Comparison of ENCODE assay signal across 6 cellular contexts in the genomic region with DNA sequence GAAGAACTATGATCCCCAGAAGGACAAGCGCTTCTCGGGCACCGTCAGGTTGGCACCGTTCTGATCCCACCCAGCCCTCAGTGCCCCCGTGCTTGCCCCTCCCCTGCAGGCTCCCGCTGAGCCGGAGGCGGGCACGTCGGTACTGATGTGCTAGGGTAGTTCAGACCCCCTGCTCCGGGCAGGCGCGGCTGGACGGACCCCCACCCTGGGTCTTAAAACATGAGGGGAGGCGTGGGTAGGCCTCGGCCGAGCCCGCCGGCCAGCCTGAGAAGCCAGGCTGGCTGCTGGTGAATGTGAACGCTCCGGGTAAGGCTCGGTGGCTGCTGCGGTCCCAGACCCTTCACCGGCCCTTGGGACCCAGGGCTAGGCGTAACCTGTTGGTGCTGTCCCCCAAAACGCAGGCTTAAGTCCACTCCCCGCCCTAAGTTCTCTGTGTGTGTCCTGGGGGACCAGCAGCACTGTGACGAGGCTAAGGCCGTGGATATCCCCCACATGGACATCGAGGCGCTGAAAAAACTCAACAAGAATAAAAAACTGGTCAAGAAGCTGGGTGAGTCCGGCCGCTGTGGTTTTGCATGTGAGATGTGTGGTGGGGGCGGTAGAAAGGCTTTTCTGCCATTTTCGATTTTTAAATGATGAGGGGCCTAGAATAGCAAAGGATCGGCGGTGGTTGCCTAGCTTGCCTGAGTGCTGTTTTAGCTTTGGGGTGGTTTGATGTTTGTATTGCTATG. TPM values are rescaled to one million over a fixed set of nuclear protein-coding genes. Genes with fewer than 3 reads are reported as not detected.
DNase-seq lines count a peak whose midpoint lies in the region; ATAC-seq, FAIRE-seq and TF ChIP-seq lines count a peak whose summit lies in the region.

No MANE protein-coding gene starts in this region.

- DNase-seq in A549 (ENCODE audit: low read depth in 1 of 2, low spot score in 1 of 2) (no peak), epithelial cell of esophagus (ENCODE audit: low read depth) (no peak), skeletal muscle cell (ENCODE audit: low read depth) (no peak), RCC 7860 (ENCODE audit: low spot score) (no peak), SKM-1 (lab: John Stamatoyannopoulos, UW; ENCODE audit: unreplicated experiment) (no peak)

- peaks cover 63% of the 10 kb centered on the region for H3K36me3 ChIP-seq in HUES64 (ENCODE audit: insufficient read depth, low read length)

- peaks cover 3% of the 10 kb centered on the region; the same call in 1 of the 2 replicates for H3K27me3 ChIP-seq in HUES64 (ENCODE audit: insufficient read depth, low read length)

- H3K4me3 ChIP-seq in A549: peak overlapping the region; percentile 99
- peak overlapping the region; percentile 85 for H3K4me3 ChIP-seq in HUES64 (ENCODE audit: low read length)
- H3K4me3 ChIP-seq in epithelial cell of esophagus (ENCODE audit: low read length): peak overlapping the region; percentile 94
- peak overlapping the region; percentile 80 for H3K4me3 ChIP-seq in skeletal muscle cell (ENCODE audit: low read depth, low read length)

- ATAC-seq in A549: peak; percentile 1 to 11; a peak in 3 of 6 replicates

- H3K4me1 ChIP-seq in A549 (peaks cover 33% of the 10 kb centered on the region), HUES64 (ENCODE audit: insufficient read depth, low read length) (peaks cover 4% of the 10 kb centered on the region; the same call in 1 of the 2 replicates)

- TF ChIP-seq CTCF in A549 (IDR thresholded peaks at IDR 0.05) (no peak), epithelial cell of esophagus (IDR thresholded peaks at IDR 0.05; ENCODE audit: insufficient read depth, low read depth, low read length, missing control alignments) (no peak)

- peak overlapping the region; percentile 99 for H3K9ac ChIP-seq in HUES64 (ENCODE audit: low read depth, low read length)

- 0% methylated on average over 11 of the region's 37 CpGs for WGBS in A549 (ENCODE audit: missing lambda C conversion rate)
- WGBS in HUES64: 1% methylated on average over 37 of the region's 37 CpGs

- POLR2A ChIA-PET in A549 (lab: Yijun Ruan, JAX): no interaction called here

- TF ChIP-seq RAD21 in A549 (conservative IDR thresholded peaks at IDR 0.05 in 1 of 2, IDR thresholded peaks at IDR 0.05 in 1 of 2): no peak

- H3K27ac ChIP-seq in A549 (peak overlapping the region; percentile 97 to 98), HUES64 (ENCODE audit: low read depth, low read length) (peak overlapping the region; percentile 93)

- H3K9me3 ChIP-seq in A549: no peaks in the 10 kb centered on the region
- no peaks in the 10 kb centered on the region for H3K9me3 ChIP-seq in HUES64 (ENCODE audit: insufficient read depth, low read depth, low read length)

- TF ChIP-seq POLR2A in A549 (IDR thresholded peaks at IDR 0.05; ENCODE audit: low read length): no peak

- CTCF ChIA-PET in A549 (lab: Yijun Ruan, JAX): interaction anchor here (0.6 to 5.3 kb wide), 9 partner anchors 13 to 258 kb away, joined by 3 to 48 read pairs (median 4); a partner anchor contains a TSS

- TF ChIP-seq EP300 in A549 (IDR thresholded peaks at IDR 0.05): no peak

- peak overlapping the region; percentile 98 for H3K4me2 ChIP-seq in A549

- FAIRE-seq in A549 (lab: Jason Lieb, UNC) (no peak), RCC 7860 (lab: Jason Lieb, UNC) (no peak)

TF ChIP-seq in A549, 52 proteins besides CTCF, POLR2A, EP300 and RAD21:
- no peak for TF ChIP-seq HOXB13 (CRISPR knock-in tag; IDR thresholded peaks at IDR 0.05; ENCODE audit: low read depth)
- no peak for TF ChIP-seq KDM1A (IDR thresholded peaks at IDR 0.05; ENCODE audit: low read depth)

RNA-seq across cellular contexts. Expression of a gene that starts 0.9 kb away (rescaled TPM):
- 1,645 and 1,707 TPM in 2 replicates for polyA plus RNA-seq in A549 (2011; rRNA removed)
- 2,133 and 2,619 TPM in 2 replicates for polyA plus RNA-seq in A549 (2012; cell fraction: cytosol; rRNA removed)
- polyA plus RNA-seq in A549 (2012; cell fraction: nucleus; rRNA removed): 821 and 1,209 TPM in 2 replicates
- 1,150 to 1,165 TPM (median 1,153 TPM) in 3 replicates for polyA plus RNA-seq in A549 (2017; fragmentation: RNase III; extraction: RNeasy Plus Mini Kit Qiagen cat#74134 plus additional on column Dnase treatment)
- 531 and 595 TPM in 2 replicates for polyA minus RNA-seq in A549 (2011; rRNA and poly(A)+ RNA removed)
- 1,734 TPM for polyA plus RNA-seq in HUES64 (2013, experiment 1 of 2)
- polyA plus RNA-seq in HUES64 (2013, experiment 2 of 2): 1,847 TPM

RNA-seq across cellular contexts. Expression of a gene that starts 17.0 kb away (rescaled TPM):
- polyA plus RNA-seq in A549 (2011; rRNA removed): 3.5 and 3.7 TPM in 2 replicates
- polyA plus RNA-seq in A549 (2012; cell fraction: cytosol; rRNA removed): 5.1 and 6.6 TPM in 2 replicates
- polyA plus RNA-seq in A549 (2012; cell fraction: nucleus; rRNA removed): 5.6 and 5.8 TPM in 2 replicates
- 3.1 to 3.7 TPM (median 3.3 TPM) in 3 replicates for polyA plus RNA-seq in A549 (2017; fragmentation: RNase III; extraction: RNeasy Plus Mini Kit Qiagen cat#74134 plus additional on column Dnase treatment)
- polyA minus RNA-seq in A549 (2011; rRNA and poly(A)+ RNA removed): 3.7 TPM in 2 replicates
- polyA plus RNA-seq in HUES64 (2013, experiment 1 of 2): 8.7 TPM
- 10.3 TPM for polyA plus RNA-seq in HUES64 (2013, experiment 2 of 2)

RNA-seq across cellular contexts. Expression of a gene that starts 27.7 kb away (rescaled TPM):
- polyA plus RNA-seq in A549 (2011; rRNA removed) (2.1 and 2.6 TPM in 2 replicates), A549 (2017; fragmentation: RNase III; extraction: RNeasy Plus Mini Kit Qiagen cat#74134 plus additional on column Dnase treatment) (3.0 to 4.5 TPM (median 4.2 TPM) in 3 replicates)
- polyA plus RNA-seq in A549 (2012; cell fraction: cytosol; rRNA removed): 2.6 and 3.8 TPM in 2 replicates
- polyA plus RNA-seq in A549 (2012; cell fraction: nucleus; rRNA removed): 7.3 and 7.6 TPM in 2 replicates
- 1.7 TPM in 2 replicates for polyA minus RNA-seq in A549 (2011; rRNA and poly(A)+ RNA removed)
- polyA plus RNA-seq in HUES64 (2013, experiment 1 of 2): 15.5 TPM
- 18.1 TPM for polyA plus RNA-seq in HUES64 (2013, experiment 2 of 2)

RNA-seq across cellular contexts. Expression of a gene that starts 43.6 kb away (rescaled TPM):
- polyA plus RNA-seq in A549 (2011; rRNA removed): not detected in 2 replicates
- polyA plus RNA-seq in A549 (2012; cell fraction: cytosol; rRNA removed): not detected in 2 replicates
- polyA plus RNA-seq in A549 (2012; cell fraction: nucleus; rRNA removed): not detected in 2 replicates
- not detected in 3 replicates for polyA plus RNA-seq in A549 (2017; fragmentation: RNase III; extraction: RNeasy Plus Mini Kit Qiagen cat#74134 plus additional on column Dnase treatment)
- polyA minus RNA-seq in A549 (2011; rRNA and poly(A)+ RNA removed): not detected in 2 replicates
- polyA plus RNA-seq in HUES64 (2013, experiment 1 of 2): 0.30 TPM
- 0.13 TPM for polyA plus RNA-seq in HUES64 (2013, experiment 2 of 2)
